11 cellular contexts compared by ENCODE assay signal in genomic region chr3:124504332-124505059, GRCh38.
DNase-seq lines count a peak whose midpoint lies in the region; ATAC-seq and TF ChIP-seq lines count a peak whose summit lies in the region.
"Had no signal": no experiment of that assay in that cellular context is flagged by ENCODE, and none has a peak within 500 bp of the region (broad histone marks: within the 10 kb centered on the region; RNA-seq: fewer than 3 reads in every experiment).

No MANE protein-coding gene starts in this region.

- peaks cover 8% of the 10 kb centered on the region for H3K4me1 ChIP-seq in body of pancreas
- no peaks in the 10 kb centered on the region for H3K4me1 ChIP-seq in MM.1S (ENCODE audit: low read length)

- H3K36me3 ChIP-seq in body of pancreas (replicated peaks in 1 of 2; ENCODE audit: insufficient read depth in 1 of 2, low read depth in 2 of 2): no peaks in the 10 kb centered on the region
- no peaks in the 10 kb centered on the region for H3K36me3 ChIP-seq in MM.1S (replicated peaks; ENCODE audit: insufficient read depth, low read length)

- intact Hi-C loops in body of pancreas (cut with DNase I): no loop called here

- H3K27me3 ChIP-seq in body of pancreas: no peaks in the 10 kb centered on the region
- H3K27me3 ChIP-seq in MM.1S (replicated peaks; ENCODE audit: insufficient read depth, low read length): no peaks in the 10 kb centered on the region

- 0 to 7% methylated on average over 1 of the region's 1 CpG for WGBS in body of pancreas, 2 donors

- H3K4me3 ChIP-seq in body of pancreas (no peak overlapping the region), MM.1S (ENCODE audit: low read length) (no peak overlapping the region)

- no peak for TF ChIP-seq POLR2A in body of pancreas (IDR thresholded peaks at IDR 0.05)

- H3K4me2 ChIP-seq in MM.1S (ENCODE audit: low read depth, low read length): no peak overlapping the region

- no peaks in the 10 kb centered on the region for H4K20me1 ChIP-seq in MM.1S (ENCODE audit: insufficient read depth, low read length)

- H3K79me2 ChIP-seq in MM.1S (ENCODE audit: low read length): no peaks in the 10 kb centered on the region

- no peak overlapping the region for H3K9ac ChIP-seq in MM.1S (ENCODE audit: low read length)

- H3K9me3 ChIP-seq in body of pancreas (no peaks in the 10 kb centered on the region), MM.1S (replicated peaks; ENCODE audit: insufficient read depth, low read length) (no peaks in the 10 kb centered on the region)

- TF ChIP-seq CTCF in body of pancreas (IDR thresholded peaks at IDR 0.05) (no peak), MM.1S (IDR thresholded peaks at IDR 0.05; ENCODE audit: low read length) (no peak)

- no peaks in the 10 kb centered on the region for H3F3A ChIP-seq in MM.1S (ENCODE audit: insufficient read depth, low read length)

- no peak overlapping the region for H3K27ac ChIP-seq in body of pancreas
- no peak overlapping the region for H3K27ac ChIP-seq in MM.1S (ENCODE audit: low read length)

- no peak overlapping the region for H2AFZ ChIP-seq in MM.1S (ENCODE audit: low read length)

- ATAC-seq in body of pancreas: peak; percentile 47

- no peaks in the 10 kb centered on the region for H3K9me2 ChIP-seq in MM.1S (replicated peaks; ENCODE audit: insufficient read depth, low read length)

- DNase-seq in AG08396 (ENCODE audit: low spot score): peak; percentile 26
- peak; percentile 79 for DNase-seq in HT1080 (ENCODE audit: low read depth)
- peak in 3 of 4 donors; percentile 28 to 53 (median 31) for DNase-seq in body of pancreas
- DNase-seq in kidney glomerular epithelial cell (lab: John Stamatoyannopoulos, UW): peak; percentile 39
- no peak for DNase-seq in RKO (ENCODE audit: low spot score)
- no peak for DNase-seq in SHP77 (lab: John Stamatoyannopoulos, UW)
- DNase-seq in NCI-H187 treated with DMSO at 0.1 percent for 48 hours (lab: John Stamatoyannopoulos, UW): no peak
- DNase-seq in MM.1S: no peak
- DNase-seq: activated CD4-positive, CD25-positive, alpha-beta regulatory T cell; nephron progenitor cell; stimulated activated CD4-positive, alpha-beta T cell treated with anti-CD3 and anti-CD28 coated beads, Interleukin-1b, Interleukin-23, amount 100 ng/mL, for 48 hours had no signal

Comparison
In these comparisons a context has a peak if more than half of its experiments do, and no peak if none do; other contexts are left out.
1. DNase-seq: peak in AG08396 (single experiment), HT1080 (single experiment), body of pancreas (3 of 4) and kidney glomerular epithelial cell (single experiment); none in RKO (single experiment), SHP77 (0 of 2), NCI-H187 treated with DMSO at 0.1 percent for 48 hours (single experiment) and MM.1S (single experiment).